Comparison of ENCODE assay signal across 24 cellular contexts in genomic region chr1:164843743-164844500, GRCh38.
DNase-seq lines count a peak whose midpoint lies in the region; TF ChIP-seq lines count a peak whose summit lies in the region.
"Had no signal": no experiment of that assay in that cellular context is flagged by ENCODE, and none has a peak within 500 bp of the region (broad histone marks: within the 10 kb centered on the region; RNA-seq: fewer than 3 reads in every experiment).

No MANE protein-coding gene starts in this region.

- H4K8ac ChIP-seq in trophoblast cell (ENCODE audit: low read depth, low read length): no peak overlapping the region

- no peaks in the 10 kb centered on the region for H3F3A ChIP-seq in GM23248 (ENCODE audit: insufficient read depth)

- no peaks in the 10 kb centered on the region for H3K79me2 ChIP-seq in GM23248 (ENCODE audit: insufficient read depth)
- H3K79me2 ChIP-seq in trophoblast cell (ENCODE audit: control insufficient read depth, insufficient read depth, low read length, poor library complexity): no peaks in the 10 kb centered on the region

- H3K4me2 ChIP-seq in GM23248 (ENCODE audit: unreplicated experiment) (no peak overlapping the region), trophoblast cell (ENCODE audit: low read length) (no peak overlapping the region)
- H3K4me2 ChIP-seq: BLaER1 had no signal

- H3K4me3 ChIP-seq in GM23248 (no peak overlapping the region), adipocyte (ENCODE audit: low read length) (no peak overlapping the region), fibroblast of pulmonary artery (replicated peaks; ENCODE audit: low read depth, low read length) (no peak overlapping the region), trophoblast cell (ENCODE audit: low read depth, low read length) (no peak overlapping the region), ascending aorta (no peak overlapping the region)
- H3K4me3 ChIP-seq: BLaER1, K562, MG63 had no signal

- H3K23ac ChIP-seq in trophoblast cell (ENCODE audit: low read length): no peak overlapping the region

- 91 to 92% methylated on average over 3 of the region's 3 CpGs for WGBS in GM23248 (ENCODE audit: low coverage in 1 of 2, low lambda C conversion rate in 2 of 2, missing lambda C conversion rate in 2 of 2), 2 experiments
- WGBS in trophoblast cell (ENCODE audit: extremely low coverage, insufficient coverage, insufficient read length): no CpG with 5 or more reads among the region's 3 CpGs

- H3K4me1 ChIP-seq in GM23248 (ENCODE audit: insufficient read depth): peaks cover 11% of the 10 kb centered on the region
- peaks cover 20% of the 10 kb centered on the region for H3K4me1 ChIP-seq in adipocyte (ENCODE audit: control insufficient read depth, insufficient read depth, low read length)
- peaks cover 4 to 5% of the 10 kb centered on the region in 2 experiments for H3K4me1 ChIP-seq in trophoblast cell (ENCODE audit: control insufficient read depth in 1 of 2, insufficient read depth in 2 of 2, low read length in 2 of 2)
- H3K4me1 ChIP-seq in ascending aorta: no peaks in the 10 kb centered on the region
- H3K4me1 ChIP-seq: BLaER1 had no signal

- H3K14ac ChIP-seq in trophoblast cell (ENCODE audit: low read length): no peak overlapping the region

- no peak overlapping the region for H3K27ac ChIP-seq in GM23248
- H3K27ac ChIP-seq in trophoblast cell (ENCODE audit: low read depth, low read length): no peak overlapping the region
- H3K27ac ChIP-seq in ascending aorta: no peak overlapping the region
- H3K27ac ChIP-seq: 22Rv1, BLaER1 had no signal

- DNase-seq in GM23248 (peak; percentile 23), adipocyte (ENCODE audit: low read depth) (peak; percentile 23), fibroblast of pulmonary artery (ENCODE audit: low read depth) (peak; percentile 70), trophoblast cell (peak; percentile 61 to 85), occipital lobe (lab: John Stamatoyannopoulos, UW) (no peak), NCI-H128 (lab: John Stamatoyannopoulos, UW; ENCODE audit: unreplicated experiment) (no peak), ascending aorta (ENCODE audit: low spot score in 2 of 2) (no peak), globus pallidus (ENCODE audit: low spot score) (no peak)
- DNase-seq: ACHN; CD4-positive, alpha-beta T cell; COR-L47; DMS79 treated with DMSO at 0.1 percent for 48 hours; H9; HFFc6; MG63; NCI-H1092 treated with DMSO at 0.1 percent for 48 hours; NCI-H146; NCI-H2029 treated with DMSO at 0.1 percent for 48 hours; NCI-H345; NCI-H524; NCI-H774 had no signal

- no peaks in the 10 kb centered on the region for H3K9me2 ChIP-seq in GM23248 (ENCODE audit: insufficient read depth)

- no peak overlapping the region for H3K18ac ChIP-seq in trophoblast cell (ENCODE audit: low read length)

- H3K9ac ChIP-seq in GM23248 (no peak overlapping the region), adipocyte (ENCODE audit: low read length) (no peak overlapping the region), trophoblast cell (ENCODE audit: low read length) (no peak overlapping the region)
- H3K9ac ChIP-seq: BLaER1 had no signal

- H3K27me3 ChIP-seq in GM23248 (replicated peaks; ENCODE audit: insufficient read depth) (no peaks in the 10 kb centered on the region), adipocyte (replicated peaks; ENCODE audit: control insufficient read depth, insufficient read depth, low read length) (no peaks in the 10 kb centered on the region), trophoblast cell (ENCODE audit: insufficient read depth, low read length) (no peaks in the 10 kb centered on the region), ascending aorta (no peaks in the 10 kb centered on the region)
- H3K27me3 ChIP-seq: BLaER1, MG63 had no signal

- H3K79me1 ChIP-seq in trophoblast cell (ENCODE audit: low read length): no peaks in the 10 kb centered on the region

- no peak overlapping the region for H3K4ac ChIP-seq in trophoblast cell (ENCODE audit: low read depth, low read length)

- H2AFZ ChIP-seq in GM23248 (no peak overlapping the region), trophoblast cell (ENCODE audit: insufficient read depth, low read length, poor library complexity) (no peak overlapping the region)

- TF ChIP-seq CTCF in fibroblast of pulmonary artery (IDR thresholded peaks at IDR 0.05; ENCODE audit: low read length, missing control alignments): no peak
- TF ChIP-seq CTCF in ascending aorta (IDR thresholded peaks at IDR 0.05): no peak

- intact Hi-C loops in ascending aorta (cut with DNase I): no loop called here

- H4K91ac ChIP-seq in trophoblast cell (ENCODE audit: low read depth, low read length): no peak overlapping the region

- H3K36me3 ChIP-seq in GM23248 (ENCODE audit: low read depth): 0 out of 2 replicates have a peak, but pooled peaks cover 9% of the 10 kb centered on the region
- peaks cover 45% of the 10 kb centered on the region for H3K36me3 ChIP-seq in adipocyte (ENCODE audit: control insufficient read depth, insufficient read depth, low read length, severe bottlenecking)
- H3K36me3 ChIP-seq in trophoblast cell (ENCODE audit: control insufficient read depth in 1 of 2, insufficient read depth in 2 of 2, low read length in 2 of 2): peaks cover 4 to 28% of the 10 kb centered on the region in 2 experiments
- H3K36me3 ChIP-seq in ascending aorta: peaks cover 11 to 17% of the 10 kb centered on the region in 2 donors
- H3K36me3 ChIP-seq: MG63 had no signal

- H2BK5ac ChIP-seq in trophoblast cell (ENCODE audit: low read depth, low read length, poor library complexity): no peak overlapping the region

- H4K12ac ChIP-seq in trophoblast cell (ENCODE audit: low read depth, low read length): no peak overlapping the region

- in situ Hi-C loops in GM23248 (cut with MboI): no loop called here

- no peaks in the 10 kb centered on the region for H4K20me1 ChIP-seq in GM23248 (ENCODE audit: insufficient read depth)

- no peak overlapping the region for H2BK12ac ChIP-seq in trophoblast cell (ENCODE audit: low read length)

- no peak overlapping the region for H2BK120ac ChIP-seq in trophoblast cell (ENCODE audit: insufficient read depth, low read length, poor library complexity)

- H2AK5ac ChIP-seq in trophoblast cell (ENCODE audit: low read length): no peak overlapping the region

- H3K9me3 ChIP-seq in GM23248 (ENCODE audit: low read depth): no peaks in the 10 kb centered on the region
- no peaks in the 10 kb centered on the region for H3K9me3 ChIP-seq in adipocyte (ENCODE audit: control insufficient read depth, low read length)
- no peaks in the 10 kb centered on the region for H3K9me3 ChIP-seq in trophoblast cell (ENCODE audit: insufficient read depth, low read depth, low read length)
- H3K9me3 ChIP-seq in ascending aorta: no peaks in the 10 kb centered on the region
- H3K9me3 ChIP-seq: BLaER1, MG63 had no signal

Comparison
In these comparisons a context has a peak if more than half of its experiments do, and no peak if none do; other contexts are left out.
1. DNase-seq: peak in GM23248 (single experiment), adipocyte (single experiment), fibroblast of pulmonary artery (single experiment) and trophoblast cell (2 of 2); none in occipital lobe (single experiment), NCI-H128 (single experiment), ascending aorta (0 of 2) and globus pallidus (single experiment).